15 cellular contexts compared by ENCODE assay signal in the genomic region with DNA sequence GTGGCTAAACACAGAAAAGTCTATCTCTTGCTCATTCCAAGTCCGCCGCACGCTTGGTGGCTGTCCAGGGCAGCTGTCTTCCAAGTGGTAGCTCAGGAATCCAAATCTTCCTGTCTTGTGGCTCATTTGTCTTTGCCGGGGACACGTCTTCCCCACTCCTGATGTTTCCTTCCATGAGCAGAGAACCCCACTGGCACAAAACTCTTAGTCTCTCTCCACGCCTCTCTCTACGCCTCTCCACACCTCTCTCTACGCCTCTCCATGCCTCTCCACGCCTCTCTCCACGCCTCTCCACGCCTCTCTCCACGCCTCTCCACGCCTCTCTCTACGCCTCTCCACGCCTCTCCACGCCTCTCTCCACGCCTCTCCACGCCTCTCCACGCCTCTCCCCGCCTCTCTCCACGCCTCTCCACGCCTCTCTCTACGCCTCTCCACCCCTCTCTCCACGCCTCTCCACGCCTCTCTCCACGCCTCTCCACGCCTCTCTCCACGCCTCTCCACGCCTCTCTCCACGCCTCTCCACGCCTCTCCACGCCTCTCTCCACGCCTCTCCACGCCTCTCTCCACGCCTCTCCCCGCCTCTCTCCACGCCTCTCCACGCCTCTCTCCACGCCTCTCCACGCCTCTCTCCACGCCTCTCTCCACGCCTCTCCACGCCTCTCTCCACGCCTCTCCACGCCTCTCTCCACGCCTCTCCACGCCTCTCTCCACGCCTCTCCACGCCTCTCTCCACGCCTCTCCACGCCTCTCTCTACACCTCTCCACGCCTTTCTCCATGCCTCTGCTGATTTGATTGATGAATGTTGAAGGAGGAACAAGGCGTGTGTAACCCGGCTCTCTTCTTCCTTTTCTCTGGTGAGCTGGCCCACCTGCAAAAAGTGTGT. TPM values are rescaled to one million over a fixed set of nuclear protein-coding genes. Genes with fewer than 3 reads are reported as not detected.
DNase-seq lines count a peak whose midpoint lies in the region; TF ChIP-seq lines count a peak whose summit lies in the region.
"Not testable (repeated sequence)": the region's sequence is repeated elsewhere in the genome, so short reads cannot be mapped to it uniquely, and the experiment has no call there.
"Had no signal": no experiment of that assay in that cellular context is flagged by ENCODE, and none has a peak within 500 bp of the region (broad histone marks: within the 10 kb centered on the region; RNA-seq: fewer than 3 reads in every experiment).

No MANE protein-coding gene starts in this region.

- peak overlapping the region; percentile 16 for H2AK5ac ChIP-seq in mesenchymal stem cell (ENCODE audit: low read length, severe bottlenecking)

- H3K36me3 Mint-ChIP-seq in chondrocyte (ENCODE audit: low read depth): not testable (repeated sequence)

- 94% methylated on average over 39 of the region's 54 CpGs for WGBS in mesenchymal stem cell
- 55 to 68% methylated on average over 52 to 53 of the region's 54 CpGs for WGBS in testis, 2 donors

- H2AFZ ChIP-seq in mesenchymal stem cell (ENCODE audit: low read depth, low read length): not testable (repeated sequence)

- H3K9ac ChIP-seq in SK-N-MC (ENCODE audit: insufficient read length); mesenchymal stem cell (ENCODE audit: low read length): not testable (repeated sequence)

- H2BK120ac ChIP-seq in mesenchymal stem cell (ENCODE audit: low read depth, low read length): not testable (repeated sequence)

- H3K27ac Mint-ChIP-seq in chondrocyte (ENCODE audit: unreplicated experiment): peak overlapping the region; percentile 57

- CTCF ChIA-PET in A673 (lab: Charles Lee): not testable (repeated sequence)

- not testable (repeated sequence) for H4K8ac ChIP-seq in mesenchymal stem cell (ENCODE audit: low read length)

- H3K9me3 Mint-ChIP-seq in chondrocyte (ENCODE audit: low read depth): not testable (repeated sequence)

- BruUV-seq in A673 (replicated peaks; lab: Mats Ljungman, UMichigan): not testable (repeated sequence)

- H2BK15ac ChIP-seq in mesenchymal stem cell (ENCODE audit: low read depth, poor library complexity, severe bottlenecking): not testable (repeated sequence)

- not testable (repeated sequence) for H3K79me1 ChIP-seq in mesenchymal stem cell (replicated peaks; ENCODE audit: low read length, poor library complexity, severe bottlenecking)

- H3K27ac ChIP-seq in A673 (ENCODE audit: low read depth, low read length, poor library complexity, severe bottlenecking); mesenchymal stem cell (ENCODE audit: low read length, poor library complexity, severe bottlenecking); testis: not testable (repeated sequence)
- peak overlapping the region; percentile 74 for H3K27ac ChIP-seq in SK-N-MC

- not testable (repeated sequence) for H3K4me2 ChIP-seq in mesenchymal stem cell (ENCODE audit: low read length, poor library complexity, severe bottlenecking)

- not testable (repeated sequence) for H3K9me3 ChIP-seq in A673 (ENCODE audit: low read depth, low read length, poor library complexity, severe bottlenecking); MG63; SK-N-MC (ENCODE audit: low read depth, low read length); mesenchymal stem cell (ENCODE audit: control insufficient read depth, low read length); testis

- not testable (repeated sequence) for H3K4me1 ChIP-seq in A673 (ENCODE audit: insufficient read depth, low read length, poor library complexity, severe bottlenecking)
- H3K4me1 ChIP-seq in mesenchymal stem cell (ENCODE audit: control insufficient read depth, insufficient read depth, low read depth, low read length) (peaks cover 20% of the 10 kb centered on the region), testis (peaks cover 28% of the 10 kb centered on the region)

- not testable (repeated sequence) for H4K91ac ChIP-seq in mesenchymal stem cell (ENCODE audit: low read length)

- not testable (repeated sequence) for H3K4me3 Mint-ChIP-seq in chondrocyte (ENCODE audit: unreplicated experiment)

- DNase-seq in A673 (ENCODE audit: low spot score) (peak; percentile 49), GM04504 (ENCODE audit: low read depth) (peak; percentile 41), MG63 (peak; percentile 87), NCI-H748 (lab: John Stamatoyannopoulos, UW; ENCODE audit: unreplicated experiment) (peak; percentile 59), SK-N-MC (ENCODE audit: low read depth, low spot score) (peak; percentile 42), testis (peak; percentile 67)
- not testable (repeated sequence) for DNase-seq in chondrocyte (ENCODE audit: low spot score); mesenchymal stem cell

- not testable (repeated sequence) for H3K18ac ChIP-seq in mesenchymal stem cell (ENCODE audit: low read depth in 1 of 2, low read length in 2 of 2)

- POLR2A ChIA-PET in A673 (lab: Charles Lee; ENCODE audit: low non-redundant PET): not testable (repeated sequence)

- intact Hi-C loops in A673 (cut with micrococcal nuclease; ENCODE audit: unreplicated experiment); testis (cut with DNase I; ENCODE audit: low total_unique reads): not testable (repeated sequence)

- H2BK5ac ChIP-seq in mesenchymal stem cell (ENCODE audit: low read depth, low read length, poor library complexity, severe bottlenecking): not testable (repeated sequence)

- H3K4ac ChIP-seq in mesenchymal stem cell (ENCODE audit: low read depth in 1 of 2, low read length in 2 of 2): not testable (repeated sequence)

- H3K4me3 ChIP-seq in A673 (ENCODE audit: low read depth, low read length, poor library complexity, severe bottlenecking); testis: not testable (repeated sequence)
- H3K4me3 ChIP-seq in MG63: peak overlapping the region; percentile 17
- peak overlapping the region; percentile 62 for H3K4me3 ChIP-seq in SK-N-MC
- peak overlapping the region in 1 of 2 experiments; percentile 51 for H3K4me3 ChIP-seq in mesenchymal stem cell (ENCODE audit: insufficient read depth in 1 of 2, low read depth in 1 of 2, low read length in 2 of 2)

- peaks cover 45% of the 10 kb centered on the region for H3K4me1 Mint-ChIP-seq in chondrocyte (ENCODE audit: low read depth)

- H3K23ac ChIP-seq in mesenchymal stem cell (ENCODE audit: low read length in 2 of 2): not testable (repeated sequence)

- H3K36me3 ChIP-seq in A673 (ENCODE audit: insufficient read depth, low read length, poor library complexity, severe bottlenecking); MG63; SK-N-MC (ENCODE audit: insufficient read depth, low read length); mesenchymal stem cell (ENCODE audit: control insufficient read depth in 1 of 2, insufficient read depth in 2 of 2, low read depth in 1 of 2, low read length in 2 of 2); testis (ENCODE audit: low read depth, missing control alignments): not testable (repeated sequence)

- not testable (repeated sequence) for H3K27me3 ChIP-seq in A673 (replicated peaks; ENCODE audit: insufficient read depth, low read depth, low read length, poor library complexity); testis
- H3K27me3 ChIP-seq in MG63 (peaks cover 38% of the 10 kb centered on the region), mesenchymal stem cell (ENCODE audit: control insufficient read depth in 1 of 2, insufficient read depth in 1 of 2, low read length in 2 of 2) (peaks cover 8 to 21% of the 10 kb centered on the region in 2 experiments)

- H3K27me3 Mint-ChIP-seq in chondrocyte (ENCODE audit: low read depth): not testable (repeated sequence)

- H3K14ac ChIP-seq in mesenchymal stem cell (ENCODE audit: low read length in 2 of 2): not testable (repeated sequence)

- TF ChIP-seq POLR2A in testis (IDR thresholded peaks at IDR 0.05): not testable (repeated sequence)

- TF ChIP-seq CTCF in A673 (conservative IDR thresholded peaks at IDR 0.05; ENCODE audit: low read depth, low read length); chondrocyte (IDR thresholded peaks at IDR 0.05); testis (IDR thresholded peaks at IDR 0.05): not testable (repeated sequence)

- not testable (repeated sequence) for H2BK12ac ChIP-seq in mesenchymal stem cell (ENCODE audit: low read length in 2 of 2)

RNA-seq across cellular contexts. Expression of a gene that starts 4.6 kb away (rescaled TPM):
- total RNA-seq in A673 (2021) (not detected in 2 replicates), chondrocyte (0.15 TPM in 1 of 3 replicates, not detected in the others), testis (10 to 100 TPM; 48.4 to 53.9 TPM)
- total RNA-seq in MG63 (2014; rRNA removed; shearing (Covaris generic); ENCODE audit: low replicate concordance): not detected in 2 replicates
- polyA plus RNA-seq in mesenchymal stem cell (2013, experiment 1 of 2): not detected
- polyA plus RNA-seq in mesenchymal stem cell (2013, experiment 2 of 2): not detected
- polyA plus RNA-seq in testis (ENCODE audit: insufficient read depth, low read depth, low replicate concordance): 49.2 TPM
- total RNA-seq: activated naive CD4-positive, alpha-beta T cell treated with anti-CD3 and anti-CD28 coated beads, Interleukin-2, amount 50 U/mL, for 72 hours; activated T-helper 17 cell treated with anti-CD3 and anti-CD28 coated beads, Interleukin-2, amount 50 U/mL, for 72 hours; H4; MCF 10A; WTC11 had no signal
- polyA plus RNA-seq: CD14-positive monocyte, SK-N-SH had no signal

RNA-seq across cellular contexts. Expression of a gene that starts 9.4 kb away (rescaled TPM):
- 5.7 and 7.7 TPM in 2 replicates for total RNA-seq in A673 (2021)
- total RNA-seq in MG63 (2014; rRNA removed; shearing (Covaris generic); ENCODE audit: low replicate concordance): 3.9 and 4.4 TPM in 2 replicates
- total RNA-seq in chondrocyte: 13.3 to 15.6 TPM (median 14.4 TPM) in 3 replicates
- polyA plus RNA-seq in mesenchymal stem cell (2013, experiment 1 of 2): 3.1 TPM
- 3.2 TPM for polyA plus RNA-seq in mesenchymal stem cell (2013, experiment 2 of 2)
- 10 to 100 TPM; 16.7 to 18.2 TPM for total RNA-seq in testis
- polyA plus RNA-seq in testis (ENCODE audit: insufficient read depth, low read depth, low replicate concordance): 5.9 TPM
- polyA plus RNA-seq: CD14-positive monocyte had no signal

Comparison
In these comparisons a context has a peak if more than half of its experiments do, and no peak if none do; other contexts are left out.
1. RNA of a gene that starts 4.6 kb away (total RNA-seq): 48.4 to 53.9 TPM in testis; not detected in A673, not detected in MG63 and 0.15 TPM in chondrocyte; every median in the first group is over 10 times any median in the second.